ENCODE assay signal across 15 cellular contexts in the genomic region with DNA sequence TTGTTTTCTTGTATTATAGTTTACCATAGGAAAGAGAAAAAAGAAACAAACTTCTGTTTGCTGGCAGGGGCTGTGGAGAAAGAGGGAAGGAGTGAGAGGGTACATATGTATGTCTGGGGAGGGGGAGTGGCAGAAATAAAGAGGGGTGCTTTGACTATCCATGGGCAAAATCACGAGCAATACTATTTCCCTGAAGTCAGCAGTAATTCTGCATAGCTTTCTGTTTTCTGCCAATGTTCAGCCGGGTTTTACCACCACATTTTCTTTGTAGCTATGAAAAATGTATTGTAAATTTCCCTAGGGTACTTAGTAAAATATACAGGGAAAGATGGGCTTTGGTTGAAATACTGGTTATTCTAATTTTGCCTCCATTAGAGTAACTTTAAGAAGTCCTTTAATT. TPM values are rescaled to one million over a fixed set of nuclear protein-coding genes. Genes with fewer than 3 reads are reported as not detected.
DNase-seq lines count a peak whose midpoint lies in the region; ATAC-seq and TF ChIP-seq lines count a peak whose summit lies in the region.
"Had no signal": no experiment of that assay in that cellular context is flagged by ENCODE, and none has a peak within 500 bp of the region (broad histone marks: within the 10 kb centered on the region; RNA-seq: fewer than 3 reads in every experiment).

No MANE protein-coding gene starts in this region.

- TF ChIP-seq CTCF in Panc1 (IDR thresholded peaks at IDR 0.05) (no peak), dorsolateral prefrontal cortex (IDR thresholded peaks at IDR 0.05 in 54 of 56, conservative IDR thresholded peaks at IDR 0.05 in 2 of 56; ENCODE audit: low read depth in 1 of 56, partially characterized antibody in 56 of 56) (no peak), neural crest cell (conservative IDR thresholded peaks at IDR 0.05) (no peak)

- no peaks in the 10 kb centered on the region for H3K27me3 Mint-ChIP-seq in neural crest cell (ENCODE audit: low read depth)

- H3K27ac Mint-ChIP-seq in neural crest cell (ENCODE audit: unreplicated experiment): peak overlapping the region; percentile 90

- H3K36me3 Mint-ChIP-seq in neural crest cell (ENCODE audit: low read depth): peaks cover 2% of the 10 kb centered on the region

- no peak overlapping the region for H3K27ac ChIP-seq in Panc1 (ENCODE audit: low read length)
- peak overlapping the region in 56 of 59 donors; percentile 3 to 83 (median 66) for H3K27ac ChIP-seq in dorsolateral prefrontal cortex
- H3K27ac ChIP-seq: PC-9 had no signal

- TSS peak; percentile 23 for BruUV-seq in Panc1 (replicated peaks; lab: Mats Ljungman, UMichigan)

- DNase-seq in Panc1 (ENCODE audit: low read depth, low spot score): no peak
- DNase-seq in dorsolateral prefrontal cortex: no peak
- DNase-seq in neural crest cell (ENCODE audit: low read depth, low spot score): no peak
- no peak for DNase-seq in NCI-H187 (lab: John Stamatoyannopoulos, UW)
- DNase-seq in activated effector memory CD4-positive, alpha-beta T cell treated with anti-CD3 and anti-CD28 coated beads, Interleukin-2, amount 50 U/mL, for 16 hours: no peak
- DNase-seq in SW480 (ENCODE audit: low spot score): no peak
- DNase-seq: DMS 273 treated with DMSO at 0.1 percent for 48 hours, EL, NCI-H1092, NCI-H1694, NCI-H446, PC-9, SK-N-SH had no signal

- no peak overlapping the region for H3K4me3 Mint-ChIP-seq in neural crest cell

- H3K9me3 Mint-ChIP-seq in neural crest cell: no peaks in the 10 kb centered on the region

- no peaks in the 10 kb centered on the region for H3K36me3 ChIP-seq in Panc1 (ENCODE audit: control insufficient read depth, insufficient read depth, low read length)

- POLR2A ChIA-PET in Panc1 (lab: Charles Lee): no interaction called here

- H3K4me1 Mint-ChIP-seq in neural crest cell: peaks cover 4% of the 10 kb centered on the region

- CTCF ChIA-PET in Panc1 (lab: Charles Lee): no interaction called here

- in situ Hi-C loops in Panc1 (cut with HindIII; ENCODE audit: low pct_unique_long_range_greater_than_20kb, low sequenced_read_pairs): no loop called here

- H3K4me1 ChIP-seq in Panc1 (ENCODE audit: control insufficient read depth, insufficient read depth, low read length): no peaks in the 10 kb centered on the region

- ATAC-seq in Panc1: no peak
- no peak for ATAC-seq in GM18498 (IDR thresholded peaks at IDR 0.05; ENCODE audit: unreplicated experiment)
- ATAC-seq: Right ventricle myocardium inferior had no signal

- no peaks in the 10 kb centered on the region for H3K27me3 ChIP-seq in Panc1 (ENCODE audit: control insufficient read depth, insufficient read depth, low read length)
- no peaks in the 10 kb centered on the region for H3K27me3 ChIP-seq in dorsolateral prefrontal cortex

- intact Hi-C loops in Panc1 (cut with micrococcal nuclease; ENCODE audit: unreplicated experiment): no loop called here
- intact Hi-C loops in dorsolateral prefrontal cortex (cut with DNase I): no loop called here

- H3K4me3 ChIP-seq in Panc1 (ENCODE audit: low read depth in 2 of 2, low read length in 2 of 2): no peak overlapping the region
- H3K4me3 ChIP-seq in dorsolateral prefrontal cortex: no peak overlapping the region
- H3K4me3 ChIP-seq: PC-9 had no signal

- no peaks in the 10 kb centered on the region for H3K9me3 ChIP-seq in Panc1 (ENCODE audit: control insufficient read depth, insufficient read depth, low read depth, low read length)
- H3K9me3 ChIP-seq: SK-N-SH had no signal

RNA-seq across cellular contexts. Expression of gene PGD, which starts 45.2 kb away (rescaled TPM):
- total RNA-seq in Panc1 (2021; ENCODE audit: unreplicated experiment) (158 TPM), dorsolateral prefrontal cortex (10 to 100 TPM; 47.6 to 99.3 (median 70.6) TPM), neural crest cell (484 and 496 TPM in 2 replicates)
- polyA plus RNA-seq in Panc1 (2012; ENCODE audit: insufficient read length): 187 TPM
